Comparison of ENCODE assay signal across 8 cellular contexts in genomic region chr5:69368458-69369368, GRCh38. TPM values are rescaled to one million over a fixed set of nuclear protein-coding genes. Genes with fewer than 3 reads are reported as not detected.
DNase-seq lines count a peak whose midpoint lies in the region; ATAC-seq and TF ChIP-seq lines count a peak whose summit lies in the region.

No MANE protein-coding gene starts in this region.

- H3K36me3 Mint-ChIP-seq in activated CD4-positive, alpha-beta memory T cell treated with anti-CD3 and anti-CD28 coated beads, Interleukin-2, amount 10 ng/mL, durations not matched to agents 7 days and 5 days (ENCODE audit: low read depth): peaks cover 38% of the 10 kb centered on the region
- peaks cover 27% of the 10 kb centered on the region for H3K36me3 Mint-ChIP-seq in nephron progenitor cell (ENCODE audit: low read depth)

- POLR2A ChIA-PET in activated CD4-positive, alpha-beta memory T cell treated with anti-CD3 and anti-CD28 coated beads, Interleukin-2, amount 10 ng/mL, durations not matched to agents 7 days and 5 days (lab: Charles Lee): interaction anchor here (1.4 to 2.4 kb wide), 4 partner anchors 17 to 179 kb away, joined by 3 to 9 read pairs (median 5); partner anchors contain the start of genes CCDC125 and CENPH

- peak overlapping the region; percentile 95 for H3K27ac Mint-ChIP-seq in activated CD4-positive, alpha-beta memory T cell treated with anti-CD3 and anti-CD28 coated beads, Interleukin-2, amount 10 ng/mL, durations not matched to agents 7 days and 5 days
- H3K27ac Mint-ChIP-seq in nephron progenitor cell: peak overlapping the region; percentile 99

- peaks cover 44% of the 10 kb centered on the region for H3K4me1 Mint-ChIP-seq in activated CD4-positive, alpha-beta memory T cell treated with anti-CD3 and anti-CD28 coated beads, Interleukin-2, amount 10 ng/mL, durations not matched to agents 7 days and 5 days
- H3K4me1 Mint-ChIP-seq in nephron progenitor cell: peaks cover 27% of the 10 kb centered on the region

- no peaks in the 10 kb centered on the region for H3K9me3 Mint-ChIP-seq in activated CD4-positive, alpha-beta memory T cell treated with anti-CD3 and anti-CD28 coated beads, Interleukin-2, amount 10 ng/mL, durations not matched to agents 7 days and 5 days
- H3K9me3 Mint-ChIP-seq in nephron progenitor cell: no peaks in the 10 kb centered on the region

- CTCF ChIA-PET in activated CD4-positive, alpha-beta memory T cell treated with anti-CD3 and anti-CD28 coated beads, Interleukin-2, amount 10 ng/mL, durations not matched to agents 7 days and 5 days (lab: Charles Lee): interaction anchor here (1.1 to 3.2 kb wide), 3 partner anchors 34 to 275 kb away, joined by 5 to 15 read pairs (median 6); partner anchors contain the start of genes CCDC125 and SLC30A5

- no peak for TF ChIP-seq CTCF in nephron progenitor cell (IDR thresholded peaks at IDR 0.05)

- peak overlapping the region; percentile 97 for H3K4me3 Mint-ChIP-seq in activated CD4-positive, alpha-beta memory T cell treated with anti-CD3 and anti-CD28 coated beads, Interleukin-2, amount 10 ng/mL, durations not matched to agents 7 days and 5 days
- peak overlapping the region; percentile 95 for H3K4me3 Mint-ChIP-seq in nephron progenitor cell

- ATAC-seq in esophagus mucosa (peak; percentile 2), GM21515 (IDR thresholded peaks at IDR 0.05; ENCODE audit: unreplicated experiment) (no peak)

- no peaks in the 10 kb centered on the region for H3K27me3 Mint-ChIP-seq in activated CD4-positive, alpha-beta memory T cell treated with anti-CD3 and anti-CD28 coated beads, Interleukin-2, amount 10 ng/mL, durations not matched to agents 7 days and 5 days
- H3K27me3 Mint-ChIP-seq in nephron progenitor cell (ENCODE audit: low read depth, poor library complexity): no peaks in the 10 kb centered on the region

- DNase-seq in activated gamma-delta T cell treated with Interleukin-2 at 50 U/mL for 16 hours: peak; percentile 11
- DNase-seq in activated gamma-delta T cell (lab: John Stamatoyannopoulos, UW): no peak
- peak in 50 of 76 experiments; percentile 17 to 85 (median 69) for DNase-seq in HUDEP-2 (lab: John Stamatoyannopoulos, UW; ENCODE audit: unreplicated experiment in 76 of 76)
- DNase-seq in activated CD4-positive, alpha-beta memory T cell treated with anti-CD3 and anti-CD28 coated beads, Interleukin-2, amount 10 ng/mL, durations not matched to agents 7 days and 5 days: no peak
- peak; percentile 5 for DNase-seq in nephron progenitor cell
- no peak for DNase-seq in NCI-H187 treated with DMSO at 0.1 percent for 48 hours (lab: John Stamatoyannopoulos, UW)

RNA-seq across cellular contexts. Expression of gene AK6, which starts 0.6 kb away (rescaled TPM):
- total RNA-seq in activated CD4-positive, alpha-beta memory T cell treated with anti-CD3 and anti-CD28 coated beads, Interleukin-2, amount 10 ng/mL, durations not matched to agents 7 days and 5 days: 10 to 100 TPM; 30.9 to 31.2 TPM
- 15.6 TPM for total RNA-seq in esophagus mucosa

RNA-seq across cellular contexts. Expression of gene TAF9, which starts 0.6 kb away (rescaled TPM):
- total RNA-seq in activated CD4-positive, alpha-beta memory T cell treated with anti-CD3 and anti-CD28 coated beads, Interleukin-2, amount 10 ng/mL, durations not matched to agents 7 days and 5 days: 10 to 100 TPM; 46.8 to 47.2 TPM
- total RNA-seq in esophagus mucosa: 49.7 TPM

RNA-seq across cellular contexts. Expression of gene RAD17, which starts 0.9 kb away (rescaled TPM):
- total RNA-seq in activated CD4-positive, alpha-beta memory T cell treated with anti-CD3 and anti-CD28 coated beads, Interleukin-2, amount 10 ng/mL, durations not matched to agents 7 days and 5 days: 10 to 100 TPM; 26.2 to 26.7 TPM
- total RNA-seq in esophagus mucosa: 14.0 TPM

RNA-seq across cellular contexts. Expression of gene CCDC125, which starts 36.1 kb away (rescaled TPM):
- 10 to 100 TPM in 1 of 2 experiments, 1 to 10 TPM in 1; 8.8 to 10.4 TPM for total RNA-seq in activated CD4-positive, alpha-beta memory T cell treated with anti-CD3 and anti-CD28 coated beads, Interleukin-2, amount 10 ng/mL, durations not matched to agents 7 days and 5 days
- 5.2 TPM for total RNA-seq in esophagus mucosa

RNA-seq across cellular contexts. Expression of gene MARVELD2, which starts 46.2 kb away (rescaled TPM):
- total RNA-seq in activated CD4-positive, alpha-beta memory T cell treated with anti-CD3 and anti-CD28 coated beads, Interleukin-2, amount 10 ng/mL, durations not matched to agents 7 days and 5 days: under 1 TPM; 0.18 to 0.23 TPM
- total RNA-seq in esophagus mucosa: 25.7 TPM

Comparison
In these comparisons a context has a peak if more than half of its experiments do, and no peak if none do; other contexts are left out.
1. DNase-seq: peak in activated gamma-delta T cell treated with Interleukin-2 at 50 U/mL for 16 hours (single experiment), HUDEP-2 (50 of 76) and nephron progenitor cell (single experiment); none in activated gamma-delta T cell (single experiment), activated CD4-positive, alpha-beta memory T cell treated with anti-CD3 and anti-CD28 coated beads, Interleukin-2, amount 10 ng/mL, durations not matched to agents 7 days and 5 days (single experiment) and NCI-H187 treated with DMSO at 0.1 percent for 48 hours (single experiment).